ENCODE assay signal across 1 cellular context in the genomic region with DNA sequence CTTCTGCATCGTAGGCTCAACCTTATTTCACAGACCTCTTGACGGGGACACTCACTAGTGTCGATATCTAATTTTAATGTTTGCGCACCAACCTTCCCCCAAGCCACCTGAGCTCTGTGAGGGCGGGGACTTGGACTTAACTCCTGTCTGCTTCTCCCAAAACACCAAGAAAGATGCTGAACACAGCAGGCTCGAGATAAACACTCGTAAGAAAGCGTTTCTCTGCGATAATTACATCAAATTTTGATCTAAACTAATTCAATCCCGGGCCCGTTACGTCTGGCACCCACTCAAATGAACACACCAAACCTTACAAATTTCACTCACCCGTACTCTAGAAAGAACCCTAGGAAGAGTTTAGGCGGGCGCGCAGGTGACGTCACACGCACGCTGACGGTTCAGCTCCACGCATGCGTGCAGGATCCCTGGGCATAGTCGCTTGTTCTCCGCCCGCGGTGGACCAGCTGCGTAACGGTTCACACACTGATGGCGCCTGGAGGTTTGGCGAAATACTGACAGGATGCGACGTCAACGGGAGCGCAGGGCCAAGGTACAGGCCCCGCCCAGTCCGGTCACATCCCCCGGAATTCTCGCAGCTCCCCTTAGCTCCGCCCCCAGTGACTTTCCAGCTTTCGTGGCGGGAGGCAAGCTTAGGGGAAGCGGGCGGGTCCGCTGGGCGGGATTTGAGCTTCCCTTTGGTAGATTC.
TF ChIP-seq lines count a peak whose summit lies in the region.

A gene with protein sequence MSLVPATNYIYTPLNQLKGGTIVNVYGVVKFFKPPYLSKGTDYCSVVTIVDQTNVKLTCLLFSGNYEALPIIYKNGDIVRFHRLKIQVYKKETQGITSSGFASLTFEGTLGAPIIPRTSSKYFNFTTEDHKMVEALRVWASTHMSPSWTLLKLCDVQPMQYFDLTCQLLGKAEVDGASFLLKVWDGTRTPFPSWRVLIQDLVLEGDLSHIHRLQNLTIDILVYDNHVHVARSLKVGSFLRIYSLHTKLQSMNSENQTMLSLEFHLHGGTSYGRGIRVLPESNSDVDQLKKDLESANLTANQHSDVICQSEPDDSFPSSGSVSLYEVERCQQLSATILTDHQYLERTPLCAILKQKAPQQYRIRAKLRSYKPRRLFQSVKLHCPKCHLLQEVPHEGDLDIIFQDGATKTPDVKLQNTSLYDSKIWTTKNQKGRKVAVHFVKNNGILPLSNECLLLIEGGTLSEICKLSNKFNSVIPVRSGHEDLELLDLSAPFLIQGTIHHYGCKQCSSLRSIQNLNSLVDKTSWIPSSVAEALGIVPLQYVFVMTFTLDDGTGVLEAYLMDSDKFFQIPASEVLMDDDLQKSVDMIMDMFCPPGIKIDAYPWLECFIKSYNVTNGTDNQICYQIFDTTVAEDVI (minus strand): TSS at position 359 of the 706 bp plus-strand sequence. CDS start 32,652 bp downstream, outside the sequence.

TF ChIP-seq in HepG2, 621 proteins besides CTCF, POLR2A, EP300 and RAD21 (continued from another document and continues in another):
- TF ChIP-seq, protein P1, sequence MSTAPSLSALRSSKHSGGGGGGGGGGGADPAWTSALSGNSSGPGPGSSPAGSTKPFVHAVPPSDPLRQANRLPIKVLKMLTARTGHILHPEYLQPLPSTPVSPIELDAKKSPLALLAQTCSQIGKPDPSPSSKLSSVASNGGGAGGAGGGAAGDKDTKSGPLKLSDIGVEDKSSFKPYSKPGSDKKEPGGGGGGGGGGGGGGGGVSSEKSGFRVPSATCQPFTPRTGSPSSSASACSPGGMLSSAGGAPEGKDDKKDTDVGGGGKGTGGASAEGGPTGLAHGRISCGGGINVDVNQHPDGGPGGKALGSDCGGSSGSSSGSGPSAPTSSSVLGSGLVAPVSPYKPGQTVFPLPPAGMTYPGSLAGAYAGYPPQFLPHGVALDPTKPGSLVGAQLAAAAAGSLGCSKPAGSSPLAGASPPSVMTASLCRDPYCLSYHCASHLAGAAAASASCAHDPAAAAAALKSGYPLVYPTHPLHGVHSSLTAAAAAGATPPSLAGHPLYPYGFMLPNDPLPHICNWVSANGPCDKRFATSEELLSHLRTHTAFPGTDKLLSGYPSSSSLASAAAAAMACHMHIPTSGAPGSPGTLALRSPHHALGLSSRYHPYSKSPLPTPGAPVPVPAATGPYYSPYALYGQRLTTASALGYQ (CRISPR knock-in tag; IDR thresholded peaks at IDR 0.05), result no peak
- TF ChIP-seq, protein P2, sequence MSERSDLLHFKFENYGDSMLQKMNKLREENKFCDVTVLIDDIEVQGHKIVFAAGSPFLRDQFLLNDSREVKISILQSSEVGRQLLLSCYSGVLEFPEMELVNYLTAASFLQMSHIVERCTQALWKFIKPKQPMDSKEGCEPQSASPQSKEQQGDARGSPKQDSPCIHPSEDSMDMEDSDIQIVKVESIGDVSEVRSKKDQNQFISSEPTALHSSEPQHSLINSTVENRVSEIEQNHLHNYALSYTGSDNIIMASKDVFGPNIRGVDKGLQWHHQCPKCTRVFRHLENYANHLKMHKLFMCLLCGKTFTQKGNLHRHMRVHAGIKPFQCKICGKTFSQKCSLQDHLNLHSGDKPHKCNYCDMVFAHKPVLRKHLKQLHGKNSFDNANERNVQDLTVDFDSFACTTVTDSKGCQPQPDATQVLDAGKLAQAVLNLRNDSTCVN (CRISPR knock-in tag; IDR thresholded peaks at IDR 0.05; ENCODE audit: borderline replicate concordance), result peak; percentile 69; the same call in 1 of the 2 replicates
- TF ChIP-seq SP5 (CRISPR knock-in tag; IDR thresholded peaks at IDR 0.05; ENCODE audit: borderline replicate concordance, low read depth) (peak; percentile 78; the same call in 1 of the 2 replicates), REL (CRISPR knock-in tag; conservative IDR thresholded peaks at IDR 0.05) (no peak), PHF8 (CRISPR knock-in tag; IDR thresholded peaks at IDR 0.05) (peak; percentile 68), ZNF44 (CRISPR knock-in tag; IDR thresholded peaks at IDR 0.05) (no peak), HMGA1 (CRISPR knock-in tag; conservative IDR thresholded peaks at IDR 0.05) (no peak), PHF20 (CRISPR knock-in tag; IDR thresholded peaks at IDR 0.05) (peak; percentile 92), KLF12 (CRISPR knock-in tag; IDR thresholded peaks at IDR 0.05; ENCODE audit: borderline replicate concordance) (0 out of 2 replicates have a peak, but pooled peaks have one; percentile 53), ZNF713 (CRISPR knock-in tag; IDR thresholded peaks at IDR 0.05) (no peak), NR3C1 (CRISPR knock-in tag; IDR thresholded peaks at IDR 0.05) (no peak), GATAD2A (CRISPR knock-in tag; IDR thresholded peaks at IDR 0.05) (peak; percentile 57), CBX5 (CRISPR knock-in tag; IDR thresholded peaks at IDR 0.05; ENCODE audit: borderline replicate concordance) (no peak; the same call in 1 of the 2 replicates), CHD4 (IDR thresholded peaks at IDR 0.05; ENCODE audit: borderline replicate concordance, low read length) (no peak), SIX1 (CRISPR knock-in tag; IDR thresholded peaks at IDR 0.05; ENCODE audit: borderline replicate concordance) (no peak), PHF21A (CRISPR knock-in tag; IDR thresholded peaks at IDR 0.05) (peak; percentile 68; the same call in 1 of the 2 replicates), FOXK2 (IDR thresholded peaks at IDR 0.05) (no peak), HMG20A (CRISPR knock-in tag; IDR thresholded peaks at IDR 0.05; ENCODE audit: borderline replicate concordance) (no peak; the same call in 1 of the 2 replicates), ZNF143 (CRISPR knock-in tag; IDR thresholded peaks at IDR 0.05) (peak; percentile 21; the same call in 1 of the 2 replicates), ZNF317 (CRISPR knock-in tag; IDR thresholded peaks at IDR 0.05) (peak; percentile 61; the same call in 1 of the 2 replicates), LCORL (IDR thresholded peaks at IDR 0.05) (0 out of 2 replicates have a peak, but pooled peaks have one; percentile 10), LCORL (CRISPR knock-in tag; IDR thresholded peaks at IDR 0.05) (peak; percentile 67), SOX6 (IDR thresholded peaks at IDR 0.05) (no peak), SOX6 (CRISPR knock-in tag; IDR thresholded peaks at IDR 0.05) (peak; percentile 77), DR1 (CRISPR knock-in tag; IDR thresholded peaks at IDR 0.05) (0 out of 2 replicates have a peak, but pooled peaks have one; percentile 68), ELF1 (CRISPR knock-in tag; IDR thresholded peaks at IDR 0.05) (peak; percentile 57), ZNF572 (CRISPR knock-in tag; IDR thresholded peaks at IDR 0.05) (no peak), TBX2 (CRISPR knock-in tag; IDR thresholded peaks at IDR 0.05; ENCODE audit: borderline replicate concordance) (peak; percentile 75; the same call in 1 of the 2 replicates), ZNF3 (CRISPR knock-in tag; IDR thresholded peaks at IDR 0.05) (no peak), ZNF563 (CRISPR knock-in tag; IDR thresholded peaks at IDR 0.05) (no peak), RARA (CRISPR knock-in tag; IDR thresholded peaks at IDR 0.05) (no peak), ZNF569 (CRISPR knock-in tag; IDR thresholded peaks at IDR 0.05; ENCODE audit: borderline replicate concordance) (no peak), ZNF230 (CRISPR knock-in tag; IDR thresholded peaks at IDR 0.05) (peak; percentile 70; the same call in 1 of the 2 replicates), ARID2 (CRISPR knock-in tag; IDR thresholded peaks at IDR 0.05; ENCODE audit: borderline replicate concordance) (no peak)
- TF ChIP-seq, protein P3, sequence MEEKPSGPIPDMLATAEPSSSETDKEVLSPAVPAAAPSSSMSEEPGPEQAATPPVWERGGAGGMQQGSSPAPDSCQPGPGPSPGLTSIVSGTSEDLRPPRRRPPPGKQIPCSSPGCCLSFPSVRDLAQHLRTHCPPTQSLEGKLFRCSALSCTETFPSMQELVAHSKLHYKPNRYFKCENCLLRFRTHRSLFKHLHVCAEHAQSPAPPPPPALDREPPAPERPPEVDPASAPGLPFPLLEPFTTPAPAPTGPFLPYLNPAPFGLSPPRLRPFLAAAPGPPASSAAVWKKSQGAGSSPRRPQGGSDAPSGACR (CRISPR knock-in tag; IDR thresholded peaks at IDR 0.05), result peak; percentile 58; the same call in 1 of the 2 replicates
- TF ChIP-seq, protein P4, sequence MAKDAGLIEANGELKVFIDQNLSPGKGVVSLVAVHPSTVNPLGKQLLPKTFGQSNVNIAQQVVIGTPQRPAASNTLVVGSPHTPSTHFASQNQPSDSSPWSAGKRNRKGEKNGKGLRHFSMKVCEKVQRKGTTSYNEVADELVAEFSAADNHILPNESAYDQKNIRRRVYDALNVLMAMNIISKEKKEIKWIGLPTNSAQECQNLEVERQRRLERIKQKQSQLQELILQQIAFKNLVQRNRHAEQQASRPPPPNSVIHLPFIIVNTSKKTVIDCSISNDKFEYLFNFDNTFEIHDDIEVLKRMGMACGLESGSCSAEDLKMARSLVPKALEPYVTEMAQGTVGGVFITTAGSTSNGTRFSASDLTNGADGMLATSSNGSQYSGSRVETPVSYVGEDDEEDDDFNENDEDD (CRISPR knock-in tag; IDR thresholded peaks at IDR 0.05; ENCODE audit: borderline replicate concordance), result peak; percentile 98
- TF ChIP-seq, protein P5, sequence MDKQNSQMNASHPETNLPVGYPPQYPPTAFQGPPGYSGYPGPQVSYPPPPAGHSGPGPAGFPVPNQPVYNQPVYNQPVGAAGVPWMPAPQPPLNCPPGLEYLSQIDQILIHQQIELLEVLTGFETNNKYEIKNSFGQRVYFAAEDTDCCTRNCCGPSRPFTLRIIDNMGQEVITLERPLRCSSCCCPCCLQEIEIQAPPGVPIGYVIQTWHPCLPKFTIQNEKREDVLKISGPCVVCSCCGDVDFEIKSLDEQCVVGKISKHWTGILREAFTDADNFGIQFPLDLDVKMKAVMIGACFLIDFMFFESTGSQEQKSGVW (CRISPR knock-in tag; IDR thresholded peaks at IDR 0.05; ENCODE audit: borderline replicate concordance), result no peak
- TF ChIP-seq, protein P6, sequence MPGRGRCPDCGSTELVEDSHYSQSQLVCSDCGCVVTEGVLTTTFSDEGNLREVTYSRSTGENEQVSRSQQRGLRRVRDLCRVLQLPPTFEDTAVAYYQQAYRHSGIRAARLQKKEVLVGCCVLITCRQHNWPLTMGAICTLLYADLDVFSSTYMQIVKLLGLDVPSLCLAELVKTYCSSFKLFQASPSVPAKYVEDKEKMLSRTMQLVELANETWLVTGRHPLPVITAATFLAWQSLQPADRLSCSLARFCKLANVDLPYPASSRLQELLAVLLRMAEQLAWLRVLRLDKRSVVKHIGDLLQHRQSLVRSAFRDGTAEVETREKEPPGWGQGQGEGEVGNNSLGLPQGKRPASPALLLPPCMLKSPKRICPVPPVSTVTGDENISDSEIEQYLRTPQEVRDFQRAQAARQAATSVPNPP (CRISPR knock-in tag; IDR thresholded peaks at IDR 0.05), result no peak
- TF ChIP-seq, protein P7, sequence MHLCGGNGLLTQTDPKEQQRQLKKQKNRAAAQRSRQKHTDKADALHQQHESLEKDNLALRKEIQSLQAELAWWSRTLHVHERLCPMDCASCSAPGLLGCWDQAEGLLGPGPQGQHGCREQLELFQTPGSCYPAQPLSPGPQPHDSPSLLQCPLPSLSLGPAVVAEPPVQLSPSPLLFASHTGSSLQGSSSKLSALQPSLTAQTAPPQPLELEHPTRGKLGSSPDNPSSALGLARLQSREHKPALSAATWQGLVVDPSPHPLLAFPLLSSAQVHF (CRISPR knock-in tag; IDR thresholded peaks at IDR 0.05), result 0 out of 2 replicates have a peak, but pooled peaks have one; percentile 10
- TF ChIP-seq, protein P8, sequence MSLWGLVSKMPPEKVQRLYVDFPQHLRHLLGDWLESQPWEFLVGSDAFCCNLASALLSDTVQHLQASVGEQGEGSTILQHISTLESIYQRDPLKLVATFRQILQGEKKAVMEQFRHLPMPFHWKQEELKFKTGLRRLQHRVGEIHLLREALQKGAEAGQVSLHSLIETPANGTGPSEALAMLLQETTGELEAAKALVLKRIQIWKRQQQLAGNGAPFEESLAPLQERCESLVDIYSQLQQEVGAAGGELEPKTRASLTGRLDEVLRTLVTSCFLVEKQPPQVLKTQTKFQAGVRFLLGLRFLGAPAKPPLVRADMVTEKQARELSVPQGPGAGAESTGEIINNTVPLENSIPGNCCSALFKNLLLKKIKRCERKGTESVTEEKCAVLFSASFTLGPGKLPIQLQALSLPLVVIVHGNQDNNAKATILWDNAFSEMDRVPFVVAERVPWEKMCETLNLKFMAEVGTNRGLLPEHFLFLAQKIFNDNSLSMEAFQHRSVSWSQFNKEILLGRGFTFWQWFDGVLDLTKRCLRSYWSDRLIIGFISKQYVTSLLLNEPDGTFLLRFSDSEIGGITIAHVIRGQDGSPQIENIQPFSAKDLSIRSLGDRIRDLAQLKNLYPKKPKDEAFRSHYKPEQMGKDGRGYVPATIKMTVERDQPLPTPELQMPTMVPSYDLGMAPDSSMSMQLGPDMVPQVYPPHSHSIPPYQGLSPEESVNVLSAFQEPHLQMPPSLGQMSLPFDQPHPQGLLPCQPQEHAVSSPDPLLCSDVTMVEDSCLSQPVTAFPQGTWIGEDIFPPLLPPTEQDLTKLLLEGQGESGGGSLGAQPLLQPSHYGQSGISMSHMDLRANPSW (CRISPR knock-in tag; IDR thresholded peaks at IDR 0.05; ENCODE audit: borderline replicate concordance), result 0 out of 2 replicates have a peak, but pooled peaks have one; percentile 66
- TF ChIP-seq, protein P9, sequence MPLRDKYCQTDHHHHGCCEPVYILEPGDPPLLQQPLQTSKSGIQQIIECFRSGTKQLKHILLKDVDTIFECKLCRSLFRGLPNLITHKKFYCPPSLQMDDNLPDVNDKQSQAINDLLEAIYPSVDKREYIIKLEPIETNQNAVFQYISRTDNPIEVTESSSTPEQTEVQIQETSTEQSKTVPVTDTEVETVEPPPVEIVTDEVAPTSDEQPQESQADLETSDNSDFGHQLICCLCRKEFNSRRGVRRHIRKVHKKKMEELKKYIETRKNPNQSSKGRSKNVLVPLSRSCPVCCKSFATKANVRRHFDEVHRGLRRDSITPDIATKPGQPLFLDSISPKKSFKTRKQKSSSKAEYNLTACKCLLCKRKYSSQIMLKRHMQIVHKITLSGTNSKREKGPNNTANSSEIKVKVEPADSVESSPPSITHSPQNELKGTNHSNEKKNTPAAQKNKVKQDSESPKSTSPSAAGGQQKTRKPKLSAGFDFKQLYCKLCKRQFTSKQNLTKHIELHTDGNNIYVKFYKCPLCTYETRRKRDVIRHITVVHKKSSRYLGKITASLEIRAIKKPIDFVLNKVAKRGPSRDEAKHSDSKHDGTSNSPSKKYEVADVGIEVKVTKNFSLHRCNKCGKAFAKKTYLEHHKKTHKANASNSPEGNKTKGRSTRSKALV (CRISPR knock-in tag; IDR thresholded peaks at IDR 0.05), result no peak
